ENCODE assay signal across 1 cellular context in genomic region chr2:192243488-192243887, GRCh38.
TF ChIP-seq lines count a peak whose summit lies in the region.

No MANE protein-coding gene starts in this region.

TF ChIP-seq in HCT116, 20 proteins besides CTCF, POLR2A, EP300 and RAD21 (continued from another document):
- TF ChIP-seq ZNF274 (IDR thresholded peaks at IDR 0.05; ENCODE audit: low read depth, low read length) (no peak), POLR2AphosphoS5 (IDR thresholded peaks at IDR 0.05; ENCODE audit: low read depth, low read length) (no peak), SIN3A (IDR thresholded peaks at IDR 0.05; ENCODE audit: low read depth) (no peak), TCF7L2 (IDR thresholded peaks at IDR 0.05; ENCODE audit: borderline replicate concordance, extremely low read depth, insufficient read depth, insufficient read length) (no peak), EZH2phosphoT487 (IDR thresholded peaks at IDR 0.05; ENCODE audit: borderline replicate concordance) (no peak), YY1 (IDR thresholded peaks at IDR 0.05; ENCODE audit: extremely low read depth, insufficient replicate concordance, low read depth, low read length) (no peak), JUND (IDR thresholded peaks at IDR 0.05) (no peak)
